8 cellular contexts compared by ENCODE assay signal in genomic region chr9:86946712-86947145, GRCh38. TPM values are rescaled to one million over a fixed set of nuclear protein-coding genes. Genes with fewer than 3 reads are reported as not detected.
A peak's percentile ranks its signal among the peaks of the same experiment; 100 is the strongest.
DNase-seq lines count a peak whose midpoint lies in the region; ATAC-seq, FAIRE-seq and TF ChIP-seq lines count a peak whose summit lies in the region.

No MANE protein-coding gene starts in this region.

- ATAC-seq in HG02759 (IDR thresholded peaks at IDR 0.05; ENCODE audit: unreplicated experiment) (peak; percentile 12), GM18870 (IDR thresholded peaks at IDR 0.05; ENCODE audit: unreplicated experiment) (no peak), esophagus mucosa (no peak)

- H3K9me1 ChIP-seq in keratinocyte (ENCODE audit: control insufficient read depth, extremely low read depth, insufficient read depth, low read length) = no peaks in the 10 kb centered on the region

- H4K20me1 ChIP-seq in keratinocyte (ENCODE audit: control insufficient read depth, extremely low read depth, insufficient read depth, low read length) = no peaks in the 10 kb centered on the region

- peaks cover 4 to 13% (median 8%) of the 10 kb centered on the region in 5 experiments for H3K9me3 Mint-ChIP-seq in brain

- H3K27me3 ChIP-seq in keratinocyte (ENCODE audit: control insufficient read depth, extremely low read depth, insufficient read depth, low read length) = peaks cover 33% of the 10 kb centered on the region

- H3K36me3 Mint-ChIP-seq in brain = peaks cover 25% of the 10 kb centered on the region

- no peaks in the 10 kb centered on the region for H3K9me3 ChIP-seq in ES-I3 (ENCODE audit: control insufficient read depth, insufficient read depth, low read length)
- no peaks in the 10 kb centered on the region for H3K9me3 ChIP-seq in keratinocyte (ENCODE audit: control insufficient read depth, low read depth, low read length)

- no peaks in the 10 kb centered on the region for H3K79me2 ChIP-seq in keratinocyte (ENCODE audit: control insufficient read depth, insufficient read depth, low read length)

- peak overlapping the region; percentile 83 to 89 (median 83) for H3K4me3 Mint-ChIP-seq in brain

- peak overlapping the region; percentile 55 to 80 (median 73) for H3K4me3 ChIP-seq in keratinocyte (ENCODE audit: control insufficient read depth in 2 of 3, extremely low read depth in 1 of 3, insufficient read depth in 2 of 3, low read depth in 1 of 3, low read length in 3 of 3)

- H3K4me2 ChIP-seq in keratinocyte (ENCODE audit: control insufficient read depth, extremely low read depth, insufficient read depth, low read depth, low read length) = peak overlapping the region; percentile 85

- H3K4me1 ChIP-seq in ES-I3 (ENCODE audit: insufficient read depth, low read length) = peaks cover 19% of the 10 kb centered on the region
- peaks cover 3% of the 10 kb centered on the region for H3K4me1 ChIP-seq in keratinocyte (ENCODE audit: control insufficient read depth, extremely low read depth, insufficient read depth, low read length)

- peaks cover 12% of the 10 kb centered on the region for H3K27me3 Mint-ChIP-seq in brain

- peak overlapping the region; percentile 87 for H2AFZ ChIP-seq in keratinocyte (ENCODE audit: control insufficient read depth, low read length)

- peaks cover 57% of the 10 kb centered on the region for H3K4me1 Mint-ChIP-seq in brain

- no peak overlapping the region for H3K27ac ChIP-seq in keratinocyte (ENCODE audit: control insufficient read depth, insufficient read depth, low read length)

- H3K27ac Mint-ChIP-seq in brain = peak overlapping the region; percentile 72 to 99 (median 86)

- dilution Hi-C loops in keratinocyte (cut with MboI; ENCODE audit: extremely low pct_ligation_motif_present, low sequenced_read_pairs) = no loop called here

- FAIRE-seq in keratinocyte (lab: Jason Lieb, UNC) = no peak

- H3K9ac ChIP-seq in ES-I3 (ENCODE audit: low read depth, low read length) = peak overlapping the region; percentile 78
- H3K9ac ChIP-seq in keratinocyte (ENCODE audit: control insufficient read depth, extremely low read depth, insufficient read depth, low read length) = peak overlapping the region; percentile 59

- H3K36me3 ChIP-seq in ES-I3 (ENCODE audit: insufficient read depth, low read length) = no peaks in the 10 kb centered on the region
- H3K36me3 ChIP-seq in keratinocyte (ENCODE audit: control insufficient read depth in 2 of 2, extremely low read depth in 1 of 2, insufficient read depth in 2 of 2, low read length in 2 of 2) = no peaks in the 10 kb centered on the region

- no peak for TF ChIP-seq CTCF in brain (conservative IDR thresholded peaks at IDR 0.05)
- no peak for TF ChIP-seq CTCF in keratinocyte (optimal IDR thresholded peaks at IDR 0.05 in 1 of 3, IDR thresholded peaks at IDR 0.05 in 1 of 3, conservative IDR thresholded peaks at IDR 0.05 in 1 of 3; ENCODE audit: extremely low read depth in 1 of 3, insufficient read depth in 2 of 3, low read length in 3 of 3)

- DNase-seq in RKO (ENCODE audit: low spot score) (peak; percentile 60), keratinocyte (ENCODE audit: low read depth, low spot score) (no peak)
- peak; percentile 43 for DNase-seq in stimulated activated CD4-positive, alpha-beta T cell treated with anti-CD3 and anti-CD28 coated beads, Interleukin-4, amount 100 ng/mL, for 1 hour

RNA-seq across cellular contexts. Expression of gene GAS1, which starts 0.6 kb away (rescaled TPM):
- polyA plus RNA-seq in brain (ENCODE audit: insufficient read depth, low read depth, low replicate concordance) = 1.1 TPM
- polyA plus RNA-seq in keratinocyte = 0.56 to 1.1 TPM (median 0.75 TPM) in 3 replicates
- 0.42 TPM for polyA plus RNA-seq in keratinocyte (2011; ENCODE audit: low read depth)
- 0.38 and 0.55 TPM in 2 replicates for polyA plus RNA-seq in keratinocyte (2011; cell fraction: cytosol; rRNA removed)
- polyA plus RNA-seq in keratinocyte (2011; cell fraction: nucleus; rRNA removed) = 1.2 TPM in 2 replicates
- polyA plus RNA-seq in keratinocyte (2012; ENCODE audit: low replicate concordance) = 0.91 and 0.99 TPM in 2 replicates
- 0.13 to 0.46 TPM (median 0.35 TPM) in 3 replicates for polyA minus RNA-seq in keratinocyte
- polyA minus RNA-seq in keratinocyte (2011; cell fraction: cytosol; rRNA and poly(A)+ RNA removed) = 3.6 TPM
- 1.9 and 2.2 TPM in 2 replicates for polyA minus RNA-seq in keratinocyte (2011; cell fraction: nucleus; rRNA and poly(A)+ RNA removed)
- 2.4 TPM for total RNA-seq in esophagus mucosa
